ENCODE assay signal across 1 cellular context in genomic region chr4:87219648-87220093, GRCh38.
A peak's percentile ranks its signal among the peaks of the same experiment; 100 is the strongest.
TF ChIP-seq lines count a peak whose summit lies in the region.

No MANE protein-coding gene starts in this region.

TF ChIP-seq in GM12878, 131 proteins besides CTCF, POLR2A, EP300 and RAD21 (continued from another document and continues in another):
- TF ChIP-seq, protein P1, sequence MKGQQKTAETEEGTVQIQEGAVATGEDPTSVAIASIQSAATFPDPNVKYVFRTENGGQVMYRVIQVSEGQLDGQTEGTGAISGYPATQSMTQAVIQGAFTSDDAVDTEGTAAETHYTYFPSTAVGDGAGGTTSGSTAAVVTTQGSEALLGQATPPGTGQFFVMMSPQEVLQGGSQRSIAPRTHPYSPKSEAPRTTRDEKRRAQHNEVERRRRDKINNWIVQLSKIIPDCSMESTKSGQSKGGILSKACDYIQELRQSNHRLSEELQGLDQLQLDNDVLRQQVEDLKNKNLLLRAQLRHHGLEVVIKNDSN (IDR thresholded peaks at IDR 0.05; ENCODE audit: borderline replicate concordance, extremely low read length, insufficient read depth, low read depth, low read length), result no peak
- no peak for TF ChIP-seq MYB (IDR thresholded peaks at IDR 0.05; ENCODE audit: borderline replicate concordance, low read depth, low read length)
- TF ChIP-seq CBFB (IDR thresholded peaks at IDR 0.05; ENCODE audit: low read depth), result no peak
- TF ChIP-seq MXI1 (IDR thresholded peaks at IDR 0.05; ENCODE audit: low read depth, low read length), result no peak
- no peak for TF ChIP-seq ZNF622 (IDR thresholded peaks at IDR 0.05)
- TF ChIP-seq POLR2AphosphoS2 (IDR thresholded peaks at IDR 0.05; ENCODE audit: low read depth, low read length), result no peak
- TF ChIP-seq ATF7 (IDR thresholded peaks at IDR 0.05; ENCODE audit: low read depth), result no peak
- TF ChIP-seq ZZZ3 (IDR thresholded peaks at IDR 0.05; ENCODE audit: control insufficient read depth, insufficient read length, low read depth), result no peak
- TF ChIP-seq NBN (IDR thresholded peaks at IDR 0.05), result no peak
- peak in 1 of 2 experiments; percentile 11; a peak in 1 of 4 replicates for TF ChIP-seq BHLHE40 (IDR thresholded peaks at IDR 0.05; ENCODE audit: borderline replicate concordance in 1 of 2, low read depth in 2 of 2, low read length in 1 of 2)
- TF ChIP-seq GATAD2B (conservative IDR thresholded peaks at IDR 0.05; ENCODE audit: low read depth), result peak; percentile 80
- no peak for TF ChIP-seq NFYA (IDR thresholded peaks at IDR 0.05; ENCODE audit: borderline replicate concordance, low read depth, low read length)
- TF ChIP-seq EGR1 (IDR thresholded peaks at IDR 0.05; ENCODE audit: borderline replicate concordance in 1 of 2, low read depth in 2 of 2, low read length in 2 of 2), result peak in 1 of 2 experiments; percentile 87; a peak in 2 of 3 replicates
- TF ChIP-seq CBX3 (IDR thresholded peaks at IDR 0.05; ENCODE audit: borderline replicate concordance, low read depth), result no peak
- TF ChIP-seq LARP7 (IDR thresholded peaks at IDR 0.05), result peak; percentile 69; the same call in 1 of the 2 replicates
- TF ChIP-seq BRCA1 (IDR thresholded peaks at IDR 0.05; ENCODE audit: low read depth, low read length), result no peak
- TF ChIP-seq SMAD5 (IDR thresholded peaks at IDR 0.05; ENCODE audit: low read depth), result no peak
- no peak for TF ChIP-seq SMC3 (IDR thresholded peaks at IDR 0.05; ENCODE audit: borderline replicate concordance, low read length)
- no peak for TF ChIP-seq MAX (IDR thresholded peaks at IDR 0.05; ENCODE audit: low read depth, low read length)
- no peak for TF ChIP-seq CHD4 (IDR thresholded peaks at IDR 0.05)
- TF ChIP-seq IKZF2 (IDR thresholded peaks at IDR 0.05), result no peak
- TF ChIP-seq MEF2A (IDR thresholded peaks at IDR 0.05; ENCODE audit: insufficient read depth, low read depth, low read length), result no peak
- TF ChIP-seq NRF1 (conservative IDR thresholded peaks at IDR 0.05; ENCODE audit: low read depth, low read length), result no peak
- TF ChIP-seq PML (IDR thresholded peaks at IDR 0.05; ENCODE audit: low read length), result no peak
- no peak for TF ChIP-seq HDAC2 (IDR thresholded peaks at IDR 0.05)
- TF ChIP-seq, protein P2, sequence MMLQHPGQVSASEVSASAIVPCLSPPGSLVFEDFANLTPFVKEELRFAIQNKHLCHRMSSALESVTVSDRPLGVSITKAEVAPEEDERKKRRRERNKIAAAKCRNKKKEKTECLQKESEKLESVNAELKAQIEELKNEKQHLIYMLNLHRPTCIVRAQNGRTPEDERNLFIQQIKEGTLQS (IDR thresholded peaks at IDR 0.05; ENCODE audit: borderline replicate concordance, extremely low read depth, low read depth, low read length), result no peak
- no peak for TF ChIP-seq TCF12 (IDR thresholded peaks at IDR 0.05; ENCODE audit: low read depth, low read length)
- 0 out of 2 replicates have a peak, but pooled peaks have one; percentile 79 for TF ChIP-seq ZSCAN29 (IDR thresholded peaks at IDR 0.05)
- TF ChIP-seq RAD51 (IDR thresholded peaks at IDR 0.05), result no peak
- TF ChIP-seq GABPA (IDR thresholded peaks at IDR 0.05; ENCODE audit: low read depth), result no peak
- no peak for TF ChIP-seq PBX3 (IDR thresholded peaks at IDR 0.05; ENCODE audit: insufficient replicate concordance, low read depth, low read length)
- TF ChIP-seq CEBPB (IDR thresholded peaks at IDR 0.05; ENCODE audit: borderline replicate concordance in 1 of 2, low read depth in 2 of 2, low read length in 2 of 2), result no peak
- TF ChIP-seq, protein P3, sequence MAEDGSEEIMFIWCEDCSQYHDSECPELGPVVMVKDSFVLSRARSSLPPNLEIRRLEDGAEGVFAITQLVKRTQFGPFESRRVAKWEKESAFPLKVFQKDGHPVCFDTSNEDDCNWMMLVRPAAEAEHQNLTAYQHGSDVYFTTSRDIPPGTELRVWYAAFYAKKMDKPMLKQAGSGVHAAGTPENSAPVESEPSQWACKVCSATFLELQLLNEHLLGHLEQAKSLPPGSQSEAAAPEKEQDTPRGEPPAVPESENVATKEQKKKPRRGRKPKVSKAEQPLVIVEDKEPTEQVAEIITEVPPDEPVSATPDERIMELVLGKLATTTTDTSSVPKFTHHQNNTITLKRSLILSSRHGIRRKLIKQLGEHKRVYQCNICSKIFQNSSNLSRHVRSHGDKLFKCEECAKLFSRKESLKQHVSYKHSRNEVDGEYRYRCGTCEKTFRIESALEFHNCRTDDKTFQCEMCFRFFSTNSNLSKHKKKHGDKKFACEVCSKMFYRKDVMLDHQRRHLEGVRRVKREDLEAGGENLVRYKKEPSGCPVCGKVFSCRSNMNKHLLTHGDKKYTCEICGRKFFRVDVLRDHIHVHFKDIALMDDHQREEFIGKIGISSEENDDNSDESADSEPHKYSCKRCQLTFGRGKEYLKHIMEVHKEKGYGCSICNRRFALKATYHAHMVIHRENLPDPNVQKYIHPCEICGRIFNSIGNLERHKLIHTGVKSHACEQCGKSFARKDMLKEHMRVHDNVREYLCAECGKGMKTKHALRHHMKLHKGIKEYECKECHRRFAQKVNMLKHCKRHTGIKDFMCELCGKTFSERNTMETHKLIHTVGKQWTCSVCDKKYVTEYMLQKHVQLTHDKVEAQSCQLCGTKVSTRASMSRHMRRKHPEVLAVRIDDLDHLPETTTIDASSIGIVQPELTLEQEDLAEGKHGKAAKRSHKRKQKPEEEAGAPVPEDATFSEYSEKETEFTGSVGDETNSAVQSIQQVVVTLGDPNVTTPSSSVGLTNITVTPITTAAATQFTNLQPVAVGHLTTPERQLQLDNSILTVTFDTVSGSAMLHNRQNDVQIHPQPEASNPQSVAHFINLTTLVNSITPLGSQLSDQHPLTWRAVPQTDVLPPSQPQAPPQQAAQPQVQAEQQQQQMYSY (CRISPR knock-in tag; IDR thresholded peaks at IDR 0.05), result no peak
- no peak for TF ChIP-seq NFIC (IDR thresholded peaks at IDR 0.05; ENCODE audit: low read depth, low read length)
- peak; percentile 79; the same call in 1 of the 2 replicates for TF ChIP-seq ZNF217 (IDR thresholded peaks at IDR 0.05)
- no peak for TF ChIP-seq FOS (IDR thresholded peaks at IDR 0.05; ENCODE audit: borderline replicate concordance, extremely low read depth, insufficient read length)
- no peak for TF ChIP-seq MYC (IDR thresholded peaks at IDR 0.05; ENCODE audit: insufficient read depth, insufficient read length, insufficient replicate concordance, low read length, severe bottlenecking)
- no peak for TF ChIP-seq E2F4 (IDR thresholded peaks at IDR 0.05; ENCODE audit: low read depth, low read length)
- TF ChIP-seq TBL1XR1 (IDR thresholded peaks at IDR 0.05; ENCODE audit: low read depth, low read length), result no peak
- no peak for TF ChIP-seq HDGF (IDR thresholded peaks at IDR 0.05)
- no peak for TF ChIP-seq CREM (IDR thresholded peaks at IDR 0.05; ENCODE audit: low read depth)
- TF ChIP-seq, protein P4, sequence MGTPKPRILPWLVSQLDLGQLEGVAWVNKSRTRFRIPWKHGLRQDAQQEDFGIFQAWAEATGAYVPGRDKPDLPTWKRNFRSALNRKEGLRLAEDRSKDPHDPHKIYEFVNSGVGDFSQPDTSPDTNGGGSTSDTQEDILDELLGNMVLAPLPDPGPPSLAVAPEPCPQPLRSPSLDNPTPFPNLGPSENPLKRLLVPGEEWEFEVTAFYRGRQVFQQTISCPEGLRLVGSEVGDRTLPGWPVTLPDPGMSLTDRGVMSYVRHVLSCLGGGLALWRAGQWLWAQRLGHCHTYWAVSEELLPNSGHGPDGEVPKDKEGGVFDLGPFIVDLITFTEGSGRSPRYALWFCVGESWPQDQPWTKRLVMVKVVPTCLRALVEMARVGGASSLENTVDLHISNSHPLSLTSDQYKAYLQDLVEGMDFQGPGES (IDR thresholded peaks at IDR 0.05), result no peak
- TF ChIP-seq STAT3 (IDR thresholded peaks at IDR 0.05; ENCODE audit: low read depth, low read length), result no peak
- TF ChIP-seq ZNF24 (IDR thresholded peaks at IDR 0.05), result peak; percentile 67; the same call in 1 of the 2 replicates
- no peak for TF ChIP-seq SREBF2 (IDR thresholded peaks at IDR 0.05; ENCODE audit: low read length)
- TF ChIP-seq MTA2 (IDR thresholded peaks at IDR 0.05; ENCODE audit: low read depth), result no peak
- no peak for TF ChIP-seq ZNF592 (IDR thresholded peaks at IDR 0.05)
- TF ChIP-seq SIN3A (IDR thresholded peaks at IDR 0.05; ENCODE audit: low read depth, low read length), result no peak
- TF ChIP-seq SMAD1 (IDR thresholded peaks at IDR 0.05; ENCODE audit: low read depth, partially characterized antibody), result no peak
- peak; percentile 79 for TF ChIP-seq SMARCA5 (IDR thresholded peaks at IDR 0.05)
- no peak for TF ChIP-seq REST (IDR thresholded peaks at IDR 0.05; ENCODE audit: low read depth, low read length)
- TF ChIP-seq PAX8 (IDR thresholded peaks at IDR 0.05), result no peak
- no peak for TF ChIP-seq YBX1 (IDR thresholded peaks at IDR 0.05)
- TF ChIP-seq IRF4 (IDR thresholded peaks at IDR 0.05; ENCODE audit: low read depth, low read length), result no peak
- no peak for TF ChIP-seq FOXM1 (IDR thresholded peaks at IDR 0.05; ENCODE audit: low read depth, low read length)
